ENCODE assay signal across 10 cellular contexts in the genomic region with DNA sequence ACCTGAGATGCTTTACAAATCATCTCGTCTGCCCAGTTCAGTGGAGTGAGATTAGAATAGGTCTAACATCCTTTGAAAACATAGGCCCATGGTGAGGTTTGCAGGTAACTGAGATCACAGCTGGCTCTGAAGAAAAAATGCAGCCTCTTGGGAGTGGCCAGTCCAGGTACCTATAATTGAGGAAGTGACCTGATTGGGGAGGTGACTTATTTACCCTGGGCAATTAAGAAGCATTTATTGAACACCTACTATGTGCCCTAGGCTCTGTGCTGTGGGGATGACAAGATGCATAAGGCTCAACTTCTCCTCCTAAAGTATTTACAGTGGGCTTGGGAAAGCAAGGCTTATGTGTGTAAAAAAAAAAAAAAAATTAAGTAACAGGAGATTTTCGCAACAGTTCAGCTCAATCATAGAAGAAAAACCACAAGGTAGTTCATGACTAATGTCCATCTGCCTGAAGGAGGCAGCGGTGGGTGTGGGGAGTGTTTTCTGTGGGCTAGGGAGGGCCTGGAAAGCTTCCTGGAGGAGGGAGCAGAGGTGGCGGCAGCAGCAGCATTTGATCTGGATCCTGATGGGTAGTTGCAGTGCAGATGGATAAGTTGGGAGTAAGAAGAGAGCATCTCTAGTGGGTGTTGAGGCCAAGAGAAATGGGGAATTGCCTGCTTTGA. TPM values are rescaled to one million over a fixed set of nuclear protein-coding genes. Genes with fewer than 3 reads are reported as not detected.
A peak's percentile ranks its signal among the peaks of the same experiment; 100 is the strongest.
DNase-seq lines count a peak whose midpoint lies in the region; ATAC-seq, FAIRE-seq and TF ChIP-seq lines count a peak whose summit lies in the region.
"Had no signal": no experiment of that assay in that cellular context is flagged by ENCODE, and none has a peak within 500 bp of the region (broad histone marks: within the 10 kb centered on the region; RNA-seq: fewer than 3 reads in every experiment).

No MANE protein-coding gene starts in this region.

- intact Hi-C loops in HepG2 (cut with micrococcal nuclease; ENCODE audit: unreplicated experiment) = no loop called here

- H3K4me2 ChIP-seq in hepatocyte (peak overlapping the region; percentile 6), HepG2 (ENCODE audit: low read depth, low read length) (no peak overlapping the region)

- H3K9me3 Mint-ChIP-seq in activated T-helper 17 cell treated with anti-CD3 and anti-CD28 coated beads, Interleukin-2, amount 50 U/mL, for 72 hours = no peaks in the 10 kb centered on the region
- H3K9me3 Mint-ChIP-seq: activated naive CD4-positive, alpha-beta T cell treated with anti-CD3 and anti-CD28 coated beads for 36 hours had no signal

- H3K4me1 ChIP-seq in ACC112 (ENCODE audit: control insufficient read depth, insufficient read depth, low read length, unreplicated experiment) (peaks cover 52% of the 10 kb centered on the region), hepatocyte (ENCODE audit: insufficient read depth) (peaks cover 18% of the 10 kb centered on the region), HepG2 (ENCODE audit: insufficient read depth, low read length) (no peaks in the 10 kb centered on the region)

- ATAC-seq in activated T-helper 17 cell treated with anti-CD3 and anti-CD28 coated beads, Interleukin-2, amount 50 U/mL, for 72 hours (replicated peaks) = peak; percentile 34
- no peak for ATAC-seq in HepG2

- TF ChIP-seq POLR2A in H54 (IDR thresholded peaks at IDR 0.05; ENCODE audit: low read depth, low read length) (no peak), HepG2 (IDR thresholded peaks at IDR 0.05; ENCODE audit: insufficient read depth in 1 of 2, low read depth in 2 of 2, low read length in 2 of 2) (no peak)

- no peaks in the 10 kb centered on the region for H4K20me1 ChIP-seq in hepatocyte (ENCODE audit: insufficient read depth, poor library complexity, severe bottlenecking)
- no peaks in the 10 kb centered on the region for H4K20me1 ChIP-seq in HepG2 (ENCODE audit: insufficient read depth, low read length)

- H3K4me1 Mint-ChIP-seq in activated T-helper 17 cell treated with anti-CD3 and anti-CD28 coated beads, Interleukin-2, amount 50 U/mL, for 72 hours = peaks cover 24% of the 10 kb centered on the region

- FAIRE-seq in H54 (lab: Jason Lieb, UNC) = no peak
- FAIRE-seq in HepG2 (lab: Jason Lieb, UNC) = no peak

- H3K79me2 ChIP-seq in ACC112 (ENCODE audit: control insufficient read depth, insufficient read depth, low read length, unreplicated experiment) (peaks cover 54% of the 10 kb centered on the region), hepatocyte (peaks cover 24% of the 10 kb centered on the region), HepG2 (ENCODE audit: insufficient read depth, low read length) (no peaks in the 10 kb centered on the region)

- H3K36me3 Mint-ChIP-seq in activated T-helper 17 cell treated with anti-CD3 and anti-CD28 coated beads, Interleukin-2, amount 50 U/mL, for 72 hours (ENCODE audit: low read depth) = no peaks in the 10 kb centered on the region

- in situ Hi-C loops in HepG2 (cut with HindIII; ENCODE audit: extremely low pct_ligation_motif_present, low pct_unique_long_range_greater_than_20kb) = no loop called here

- H3K9ac ChIP-seq in HepG2 (ENCODE audit: insufficient read depth, low read depth, low read length) = no peak overlapping the region

- no peak overlapping the region for H3K4me3 ChIP-seq in ACC112 (ENCODE audit: low read depth, low read length)
- no peak overlapping the region for H3K4me3 ChIP-seq in hepatocyte
- no peak overlapping the region for H3K4me3 ChIP-seq in HepG2 (replicated peaks in 1 of 3; ENCODE audit: insufficient read depth in 1 of 3, low read depth in 2 of 3, low read length in 3 of 3)

- H3K27ac ChIP-seq in ACC112 (ENCODE audit: low read depth, low read length) (peak overlapping the region; percentile 58), hepatocyte (peak overlapping the region; percentile 90), HepG2 (ENCODE audit: extremely low read length, insufficient read depth, low read length) (no peak overlapping the region)

- POLR2A ChIA-PET in HepG2 (lab: Yijun Ruan, JAX) = no interaction called here

- no peaks in the 10 kb centered on the region for H3K27me3 ChIP-seq in ACC112 (ENCODE audit: insufficient read depth, low read length)
- H3K27me3 ChIP-seq in hepatocyte = no peaks in the 10 kb centered on the region
- no peaks in the 10 kb centered on the region for H3K27me3 ChIP-seq in HepG2 (ENCODE audit: control insufficient read depth in 1 of 2, insufficient read depth in 2 of 2, low read length in 2 of 2)

- H3K27me3 Mint-ChIP-seq in activated T-helper 17 cell treated with anti-CD3 and anti-CD28 coated beads, Interleukin-2, amount 50 U/mL, for 72 hours = no peaks in the 10 kb centered on the region

- CTCF ChIA-PET in HepG2 (lab: Yijun Ruan, JAX; ENCODE audit: low intra/inter-chr PET ratio, low total read pairs) = no interaction called here

- no peaks in the 10 kb centered on the region for H3K9me2 ChIP-seq in hepatocyte (replicated peaks; ENCODE audit: insufficient read depth)

- BruUV-seq in HepG2 (replicated peaks; lab: Mats Ljungman, UMichigan) = no TSS peak

- H2AFZ ChIP-seq in ACC112 (ENCODE audit: low read length, unreplicated experiment) = no peak overlapping the region
- H2AFZ ChIP-seq in hepatocyte = no peak overlapping the region
- H2AFZ ChIP-seq in HepG2 (ENCODE audit: low read length) = no peak overlapping the region

- H3K9me3 ChIP-seq in hepatocyte (ENCODE audit: low read depth) = no peaks in the 10 kb centered on the region
- H3K9me3 ChIP-seq in HepG2 (ENCODE audit: low read length) = no peaks in the 10 kb centered on the region

- 62% methylated on average over 4 of the region's 4 CpGs for WGBS in hepatocyte (ENCODE audit: low lambda C conversion rate, missing lambda C conversion rate)
- 63% methylated on average over 4 of the region's 4 CpGs for WGBS in HepG2 (ENCODE audit: low lambda C conversion rate)

- TF ChIP-seq EP300 in HepG2 (IDR thresholded peaks at IDR 0.05; ENCODE audit: low read depth in 2 of 2, low read length in 2 of 2) = no peak
- no peak for TF ChIP-seq EP300 in HepG2 (CRISPR knock-in tag; IDR thresholded peaks at IDR 0.05; ENCODE audit: borderline replicate concordance)

- TF ChIP-seq RAD21 in HepG2 (CRISPR knock-in tag; IDR thresholded peaks at IDR 0.05) = no peak

- H3K36me3 ChIP-seq in ACC112 (ENCODE audit: insufficient read depth, low read length) = no peaks in the 10 kb centered on the region
- no peaks in the 10 kb centered on the region for H3K36me3 ChIP-seq in hepatocyte (replicated peaks; ENCODE audit: insufficient read depth, low read depth)
- H3K36me3 ChIP-seq in HepG2 (replicated peaks in 1 of 2; ENCODE audit: control insufficient read depth in 1 of 2, insufficient read depth in 2 of 2, low read length in 2 of 2) = no peaks in the 10 kb centered on the region

- H3K4me3 Mint-ChIP-seq in activated T-helper 17 cell treated with anti-CD3 and anti-CD28 coated beads, Interleukin-2, amount 50 U/mL, for 72 hours = no peak overlapping the region
- H3K4me3 Mint-ChIP-seq: activated naive CD4-positive, alpha-beta T cell treated with anti-CD3 and anti-CD28 coated beads for 36 hours had no signal

- peak; percentile 7 for TF ChIP-seq CTCF in hepatocyte (IDR thresholded peaks at IDR 0.05; ENCODE audit: poor library complexity)
- no peak for TF ChIP-seq CTCF in HepG2 (CRISPR knock-in tag; IDR thresholded peaks at IDR 0.05)

- DNase-seq in H54 (ENCODE audit: insufficient read length, low spot score) (peak; percentile 55), hepatocyte (ENCODE audit: low spot score) (peak; percentile 62), HepG2 (ENCODE audit: low spot score) (no peak), activated gamma-delta T cell treated with Interleukin-2 at 50 U/mL for 16 hours (no peak), medulla oblongata (ENCODE audit: extremely low spot score) (no peak), SHP77 treated with DMSO at 0.1 percent for 48 hours (lab: John Stamatoyannopoulos, UW) (no peak)
- DNase-seq: activated naive CD4-positive, alpha-beta T cell treated with anti-CD3 and anti-CD28 coated beads for 36 hours; DMS153 had no signal

- H3K27ac Mint-ChIP-seq in activated T-helper 17 cell treated with anti-CD3 and anti-CD28 coated beads, Interleukin-2, amount 50 U/mL, for 72 hours = peak overlapping the region; percentile 4
- H3K27ac Mint-ChIP-seq: activated naive CD4-positive, alpha-beta T cell treated with anti-CD3 and anti-CD28 coated beads for 36 hours had no signal

TF ChIP-seq in HepG2, 621 proteins besides CTCF, POLR2A, EP300 and RAD21:
- TF ChIP-seq ATRX (CRISPR knock-in tag; IDR thresholded peaks at IDR 0.05; ENCODE audit: borderline replicate concordance) (no peak), ZSCAN29 (CRISPR knock-in tag; conservative IDR thresholded peaks at IDR 0.05) (no peak)

RNA-seq across cellular contexts. Expression of gene MICAL2, which starts 16.1 kb away (rescaled TPM):
- 100 to 1,000 TPM; 127 to 253 TPM for total RNA-seq in activated T-helper 17 cell treated with anti-CD3 and anti-CD28 coated beads, Interleukin-2, amount 50 U/mL, for 72 hours
- total RNA-seq in hepatocyte = 55.6 and 56.0 TPM in 2 replicates
- 36.8 and 55.8 TPM in 2 replicates for polyA plus RNA-seq in hepatocyte
- total RNA-seq in HepG2 (2016; rRNA removed; fragmentation: Illumina TruSeq; extraction: Trizol) = 1.1 and 1.4 TPM in 2 replicates
- total RNA-seq in HepG2 (2016; cell fraction: cytosol; rRNA removed; fragmentation: Illumina TruSeq; extraction: Trizol; ENCODE audit: low read depth) = 0.18 and 0.51 TPM in 2 replicates
- 1.1 and 1.7 TPM in 2 replicates for total RNA-seq in HepG2 (2016; cell fraction: insoluble cytoplasmic fraction; rRNA removed; fragmentation: Illumina TruSeq; extraction: Trizol)
- 1.1 and 1.3 TPM in 2 replicates for total RNA-seq in HepG2 (2016; cell fraction: membrane; rRNA removed; fragmentation: Illumina TruSeq; extraction: Trizol)
- total RNA-seq in HepG2 (2016; cell fraction: nucleus; rRNA removed; fragmentation: Illumina TruSeq; extraction: Trizol) = 1.6 and 3.7 TPM in 2 replicates
- 0.59 and 0.78 TPM in 2 replicates for polyA plus RNA-seq in HepG2 (2011; rRNA removed)
- 0.46 and 0.50 TPM in 2 replicates for polyA plus RNA-seq in HepG2 (2011; cell fraction: cytosol; rRNA removed)
- 0.61 and 0.97 TPM in 2 replicates for polyA plus RNA-seq in HepG2 (2011; cell fraction: nucleus; rRNA removed)
- polyA plus RNA-seq in HepG2 (2012) = 0.48 and 1.6 TPM in 2 replicates
- 0.29 and 0.53 TPM in 2 replicates for polyA plus RNA-seq in HepG2 (2016; cell fraction: cytosol; fragmentation: Illumina TruSeq; extraction: Trizol; ENCODE audit: low read depth)
- 0.73 and 1.3 TPM in 2 replicates for polyA plus RNA-seq in HepG2 (2016; cell fraction: insoluble cytoplasmic fraction; fragmentation: Illumina TruSeq; extraction: Trizol; ENCODE audit: low read depth)
- polyA plus RNA-seq in HepG2 (2016; cell fraction: membrane; fragmentation: Illumina TruSeq; extraction: Trizol; ENCODE audit: low read depth) = 0.34 and 0.39 TPM in 2 replicates
- polyA plus RNA-seq in HepG2 (2016; cell fraction: nucleus; fragmentation: Illumina TruSeq; extraction: Trizol; ENCODE audit: insufficient read depth, low read depth) = 1.2 and 2.1 TPM in 2 replicates
- polyA minus RNA-seq in HepG2 (2011; rRNA and poly(A)+ RNA removed; ENCODE audit: low replicate concordance) = 1.6 and 8.6 TPM in 2 replicates
- polyA minus RNA-seq in HepG2 (2011; cell fraction: cytosol; rRNA and poly(A)+ RNA removed) = 0.70 and 2.7 TPM in 2 replicates
- 2.4 and 3.5 TPM in 2 replicates for polyA minus RNA-seq in HepG2 (2011; cell fraction: nucleus; rRNA and poly(A)+ RNA removed)

Comparison
In these comparisons a context has a peak if more than half of its experiments do, and no peak if none do; other contexts are left out.
1. DNase-seq: peak in H54 (single experiment) and hepatocyte (single experiment); none in HepG2 (single experiment), activated gamma-delta T cell treated with Interleukin-2 at 50 U/mL for 16 hours (single experiment), medulla oblongata (single experiment) and SHP77 treated with DMSO at 0.1 percent for 48 hours (single experiment).
2. RNA of gene MICAL2, which starts 16.1 kb away (total RNA-seq): 127 to 253 TPM in activated T-helper 17 cell treated with anti-CD3 and anti-CD28 coated beads, Interleukin-2, amount 50 U/mL, for 72 hours and 55.6 to 56.0 TPM in hepatocyte; 0.18 to 3.7 TPM in HepG2; every median in the first group is over 10 times any median in the second.